1 cellular context compared by ENCODE assay signal in the genomic region with DNA sequence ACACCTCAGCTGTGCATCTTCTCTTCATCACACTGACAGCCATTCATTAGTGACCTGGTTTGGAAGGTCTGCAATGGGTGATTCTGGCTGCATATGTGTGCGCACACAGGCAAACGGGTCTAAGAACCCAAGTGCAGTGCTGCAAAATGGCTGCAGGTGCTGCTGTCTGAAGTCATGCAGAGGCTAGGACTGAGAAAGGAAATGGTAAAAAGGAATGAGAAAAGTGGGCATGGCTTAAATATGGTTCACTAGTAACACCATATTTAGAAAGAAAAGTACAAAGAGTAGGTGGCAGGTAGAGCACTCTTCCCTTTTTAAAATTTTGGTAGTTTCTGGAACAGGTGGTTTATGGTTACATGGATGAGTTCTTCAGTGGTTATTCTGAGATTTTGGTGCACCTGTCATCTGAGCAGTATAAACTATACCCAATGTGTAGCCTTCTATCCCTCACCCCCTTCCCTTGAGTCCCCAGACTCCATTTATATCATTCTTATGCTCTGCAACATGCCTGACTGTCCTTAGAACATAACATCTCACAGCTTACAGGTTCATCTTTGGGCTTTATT.
TF ChIP-seq lines count a peak whose summit lies in the region.

No MANE protein-coding gene starts in this region.

TF ChIP-seq in GM12878, 131 proteins besides CTCF, POLR2A, EP300 and RAD21 (continued from another document):
- TF ChIP-seq, protein P1, sequence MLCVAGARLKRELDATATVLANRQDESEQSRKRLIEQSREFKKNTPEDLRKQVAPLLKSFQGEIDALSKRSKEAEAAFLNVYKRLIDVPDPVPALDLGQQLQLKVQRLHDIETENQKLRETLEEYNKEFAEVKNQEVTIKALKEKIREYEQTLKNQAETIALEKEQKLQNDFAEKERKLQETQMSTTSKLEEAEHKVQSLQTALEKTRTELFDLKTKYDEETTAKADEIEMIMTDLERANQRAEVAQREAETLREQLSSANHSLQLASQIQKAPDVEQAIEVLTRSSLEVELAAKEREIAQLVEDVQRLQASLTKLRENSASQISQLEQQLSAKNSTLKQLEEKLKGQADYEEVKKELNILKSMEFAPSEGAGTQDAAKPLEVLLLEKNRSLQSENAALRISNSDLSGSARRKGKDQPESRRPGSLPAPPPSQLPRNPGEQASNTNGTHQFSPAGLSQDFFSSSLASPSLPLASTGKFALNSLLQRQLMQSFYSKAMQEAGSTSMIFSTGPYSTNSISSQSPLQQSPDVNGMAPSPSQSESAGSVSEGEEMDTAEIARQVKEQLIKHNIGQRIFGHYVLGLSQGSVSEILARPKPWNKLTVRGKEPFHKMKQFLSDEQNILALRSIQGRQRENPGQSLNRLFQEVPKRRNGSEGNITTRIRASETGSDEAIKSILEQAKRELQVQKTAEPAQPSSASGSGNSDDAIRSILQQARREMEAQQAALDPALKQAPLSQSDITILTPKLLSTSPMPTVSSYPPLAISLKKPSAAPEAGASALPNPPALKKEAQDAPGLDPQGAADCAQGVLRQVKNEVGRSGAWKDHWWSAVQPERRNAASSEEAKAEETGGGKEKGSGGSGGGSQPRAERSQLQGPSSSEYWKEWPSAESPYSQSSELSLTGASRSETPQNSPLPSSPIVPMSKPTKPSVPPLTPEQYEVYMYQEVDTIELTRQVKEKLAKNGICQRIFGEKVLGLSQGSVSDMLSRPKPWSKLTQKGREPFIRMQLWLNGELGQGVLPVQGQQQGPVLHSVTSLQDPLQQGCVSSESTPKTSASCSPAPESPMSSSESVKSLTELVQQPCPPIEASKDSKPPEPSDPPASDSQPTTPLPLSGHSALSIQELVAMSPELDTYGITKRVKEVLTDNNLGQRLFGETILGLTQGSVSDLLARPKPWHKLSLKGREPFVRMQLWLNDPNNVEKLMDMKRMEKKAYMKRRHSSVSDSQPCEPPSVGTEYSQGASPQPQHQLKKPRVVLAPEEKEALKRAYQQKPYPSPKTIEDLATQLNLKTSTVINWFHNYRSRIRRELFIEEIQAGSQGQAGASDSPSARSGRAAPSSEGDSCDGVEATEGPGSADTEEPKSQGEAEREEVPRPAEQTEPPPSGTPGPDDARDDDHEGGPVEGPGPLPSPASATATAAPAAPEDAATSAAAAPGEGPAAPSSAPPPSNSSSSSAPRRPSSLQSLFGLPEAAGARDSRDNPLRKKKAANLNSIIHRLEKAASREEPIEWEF (IDR thresholded peaks at IDR 0.05; ENCODE audit: insufficient replicate concordance, low read depth, low read length): no peak
- TF ChIP-seq JUNB (IDR thresholded peaks at IDR 0.05): no peak
- no peak for TF ChIP-seq NR2C2 (IDR thresholded peaks at IDR 0.05; ENCODE audit: borderline replicate concordance, control insufficient read depth, insufficient read length, low read depth)
- peak; percentile 61; the same call in 1 of the 2 replicates for TF ChIP-seq YY1 (IDR thresholded peaks at IDR 0.05; ENCODE audit: low read depth, low read length)
- TF ChIP-seq EGR1 (IDR thresholded peaks at IDR 0.05; ENCODE audit: borderline replicate concordance in 1 of 2, low read depth in 2 of 2, low read length in 2 of 2): no peak
- TF ChIP-seq ZZZ3 (IDR thresholded peaks at IDR 0.05; ENCODE audit: control insufficient read depth, insufficient read length, low read depth): no peak
- no peak for TF ChIP-seq BCL11A (IDR thresholded peaks at IDR 0.05; ENCODE audit: low read depth, low read length)
- no peak for TF ChIP-seq USF1 (IDR thresholded peaks at IDR 0.05; ENCODE audit: borderline replicate concordance, extremely low read length, insufficient read depth, low read depth, low read length)
- 0 out of 2 replicates have a peak, but pooled peaks have one; percentile 19 for TF ChIP-seq RUNX3 (IDR thresholded peaks at IDR 0.05; ENCODE audit: low read length)
